13 cellular contexts compared by ENCODE assay signal in genomic region chr20:63700199-63701050, GRCh38. TPM values are rescaled to one million over a fixed set of nuclear protein-coding genes. Genes with fewer than 3 reads are reported as not detected.
A peak's percentile ranks its signal among the peaks of the same experiment; 100 is the strongest.
DNase-seq lines count a peak whose midpoint lies in the region; ATAC-seq and TF ChIP-seq lines count a peak whose summit lies in the region.
"Had no signal": no experiment of that assay in that cellular context is flagged by ENCODE, and none has a peak within 500 bp of the region (broad histone marks: within the 10 kb centered on the region; RNA-seq: fewer than 3 reads in every experiment).

No MANE protein-coding gene starts in this region.

- no peaks in the 10 kb centered on the region for H3K27me3 ChIP-seq in left ventricle myocardium inferior (ENCODE audit: low read depth)
- no peaks in the 10 kb centered on the region for H3K27me3 ChIP-seq in SJSA1 (replicated peaks)
- H3K27me3 ChIP-seq in tibial nerve = no peaks in the 10 kb centered on the region

- H3K4me1 ChIP-seq in left ventricle myocardium inferior (peaks cover 60% of the 10 kb centered on the region), SJSA1 (replicated peaks) (peaks cover 27% of the 10 kb centered on the region), tibial nerve (peaks cover 0 to 49% (median 28%) of the 10 kb centered on the region in 4 donors)

- H3K4me1 Mint-ChIP-seq in stimulated activated memory B cell treated with anti-CD40 and anti-IgM and Interleukin-4, amounts not matched to agents 10 μg/mL and 1 μg/mL and 100 μg/mL, for 72 hours = peaks cover 52% of the 10 kb centered on the region

- no peak for TF ChIP-seq EP300 in tibial nerve (IDR thresholded peaks at IDR 0.05)

- H3K27ac Mint-ChIP-seq in stimulated activated memory B cell treated with anti-CD40 and anti-IgM and Interleukin-4, amounts not matched to agents 10 μg/mL and 1 μg/mL and 100 μg/mL, for 72 hours = no peak overlapping the region

- no peak for TF ChIP-seq CTCF in left ventricle myocardium inferior (IDR thresholded peaks at IDR 0.05; ENCODE audit: borderline replicate concordance)
- no peak for TF ChIP-seq CTCF in tibial nerve (IDR thresholded peaks at IDR 0.05)

- no peaks in the 10 kb centered on the region for H3K9me3 Mint-ChIP-seq in stimulated activated memory B cell treated with anti-CD40 and anti-IgM and Interleukin-4, amounts not matched to agents 10 μg/mL and 1 μg/mL and 100 μg/mL, for 72 hours
- H3K9me3 Mint-ChIP-seq: CD4-positive, alpha-beta T cell; naive thymus-derived CD4-positive, alpha-beta T cell had no signal

- H3K27ac ChIP-seq in left ventricle myocardium inferior (replicated peaks) = no peak overlapping the region
- H3K27ac ChIP-seq in SJSA1 = peak overlapping the region; percentile 92; the same call in 1 of the 2 replicates
- peak overlapping the region in 3 of 4 donors; percentile 50 to 79 (median 77) for H3K27ac ChIP-seq in tibial nerve
- H3K27ac ChIP-seq: SK-N-MC had no signal

- DNase-seq in Right ventricle myocardium inferior (ENCODE audit: missing footprints) (peak; percentile 35), left ventricle myocardium inferior (no peak), SJSA1 (ENCODE audit: low read depth in 1 of 2, low spot score in 2 of 2) (no peak), islet precursor cell (peak; percentile 56), tibial nerve (ENCODE audit: low spot score in 2 of 2) (no peak)
- DNase-seq in activated CD4-positive, alpha-beta T cell treated with anti-CD3 and anti-CD28 coated beads, Interleukin-2, amount 50 U/mL, for 1 hour = no peak
- DNase-seq: activated CD4-positive, alpha-beta T cell treated with anti-CD3 and anti-CD28 coated beads, Interleukin-2, amount 50 U/mL, for 48 hours; CD4-positive, alpha-beta T cell; NCI-H510A treated with DMSO at 0.1 percent for 48 hours had no signal

- WGBS in tibial nerve, 2 donors = 84 to 89% methylated on average over 24 to 39 of the region's 43 CpGs

- no peak overlapping the region for H3K4me3 Mint-ChIP-seq in stimulated activated memory B cell treated with anti-CD40 and anti-IgM and Interleukin-4, amounts not matched to agents 10 μg/mL and 1 μg/mL and 100 μg/mL, for 72 hours
- H3K4me3 Mint-ChIP-seq: CD4-positive, alpha-beta T cell had no signal

- H3K36me3 ChIP-seq in left ventricle myocardium inferior = peaks cover 26% of the 10 kb centered on the region
- peaks cover 72% of the 10 kb centered on the region for H3K36me3 ChIP-seq in SJSA1
- peaks cover 0 to 74% (median 0%) of the 10 kb centered on the region in 3 donors for H3K36me3 ChIP-seq in tibial nerve

- no peak for TF ChIP-seq POLR2A in tibial nerve (IDR thresholded peaks at IDR 0.05)

- intact Hi-C loops in Right ventricle myocardium inferior (cut with DNase I) (no loop called here), left ventricle myocardium inferior (cut with micrococcal nuclease) (no loop called here)

- H3K4me3 ChIP-seq in left ventricle myocardium inferior (no peak overlapping the region), SJSA1 (no peak overlapping the region), tibial nerve (no peak overlapping the region)
- H3K4me3 ChIP-seq: SK-N-MC had no signal

- no peaks in the 10 kb centered on the region for H3K27me3 Mint-ChIP-seq in stimulated activated memory B cell treated with anti-CD40 and anti-IgM and Interleukin-4, amounts not matched to agents 10 μg/mL and 1 μg/mL and 100 μg/mL, for 72 hours
- H3K27me3 Mint-ChIP-seq: CD4-positive, alpha-beta T cell; naive thymus-derived CD4-positive, alpha-beta T cell had no signal

- H3K9me3 ChIP-seq in left ventricle myocardium inferior (replicated peaks) (no peaks in the 10 kb centered on the region), SJSA1 (replicated peaks) (no peaks in the 10 kb centered on the region), tibial nerve (no peaks in the 10 kb centered on the region)

- ATAC-seq in Right ventricle myocardium inferior (no peak), HG02759 (IDR thresholded peaks at IDR 0.05; ENCODE audit: unreplicated experiment) (no peak)
- no peak for ATAC-seq in stimulated activated memory B cell treated with anti-CD40 and anti-IgM and Interleukin-4, amounts not matched to agents 10 μg/mL and 1 μg/mL and 100 μg/mL, for 72 hours
- ATAC-seq: naive thymus-derived CD4-positive, alpha-beta T cell had no signal

- peaks cover 8% of the 10 kb centered on the region for H3K36me3 Mint-ChIP-seq in stimulated activated memory B cell treated with anti-CD40 and anti-IgM and Interleukin-4, amounts not matched to agents 10 μg/mL and 1 μg/mL and 100 μg/mL, for 72 hours

RNA-seq across cellular contexts. Expression of gene TNFRSF6B, which starts 4.0 kb away (rescaled TPM):
- 1.0 TPM for total RNA-seq in Right ventricle myocardium inferior
- 0.27 TPM for total RNA-seq in left ventricle myocardium inferior
- total RNA-seq in SJSA1 (2014; rRNA removed; shearing (Covaris generic)) = 1.9 TPM in 1 of 2 replicates, not detected in the other
- 10 to 100 TPM in 3 of 4 donors, 1 to 10 TPM in 1; 8.0 to 61.2 (median 35.9) TPM for total RNA-seq in tibial nerve

RNA-seq across cellular contexts. Expression of gene ARFRP1, which starts 7.4 kb away (rescaled TPM):
- 34.2 TPM for total RNA-seq in Right ventricle myocardium inferior
- 37.1 TPM for total RNA-seq in left ventricle myocardium inferior
- 49.1 and 67.6 TPM in 2 replicates for total RNA-seq in SJSA1 (2014; rRNA removed; shearing (Covaris generic))
- 10 to 100 TPM; 36.9 to 71.1 (median 50.9) TPM for total RNA-seq in tibial nerve

RNA-seq across cellular contexts. Expression of gene ZGPAT, which starts 7.4 kb away (rescaled TPM):
- 15.1 TPM for total RNA-seq in Right ventricle myocardium inferior
- total RNA-seq in left ventricle myocardium inferior = 15.8 TPM
- 22.8 and 43.9 TPM in 2 replicates for total RNA-seq in SJSA1 (2014; rRNA removed; shearing (Covaris generic))
- total RNA-seq in tibial nerve = 10 to 100 TPM; 27.5 to 70.8 (median 40.9) TPM

RNA-seq across cellular contexts. Expression of gene LIME1, which starts 36.0 kb away (rescaled TPM):
- total RNA-seq in Right ventricle myocardium inferior (1.6 TPM), left ventricle myocardium inferior (3.4 TPM), tibial nerve (10 to 100 TPM; 11.4 to 51.9 (median 17.6) TPM)
- 10.2 and 38.5 TPM in 2 replicates for total RNA-seq in SJSA1 (2014; rRNA removed; shearing (Covaris generic))

RNA-seq across cellular contexts. Expression of gene SLC2A4RG, which starts 39.2 kb away (rescaled TPM):
- 97.4 TPM for total RNA-seq in Right ventricle myocardium inferior
- 79.2 TPM for total RNA-seq in left ventricle myocardium inferior
- total RNA-seq in SJSA1 (2014; rRNA removed; shearing (Covaris generic)) = 66.9 and 95.6 TPM in 2 replicates
- 100 to 1,000 TPM in 1 of 4 donors, 10 to 100 TPM in 3; 71.5 to 126 (median 72.5) TPM for total RNA-seq in tibial nerve

Comparison
In these comparisons a context has a peak if more than half of its experiments do, and no peak if none do; other contexts are left out.
1. DNase-seq: peak in Right ventricle myocardium inferior (single experiment) and islet precursor cell (single experiment); none in left ventricle myocardium inferior (single experiment), SJSA1 (0 of 2), tibial nerve (0 of 2) and activated CD4-positive, alpha-beta T cell treated with anti-CD3 and anti-CD28 coated beads, Interleukin-2, amount 50 U/mL, for 1 hour (single experiment).